In the genomic region with DNA sequence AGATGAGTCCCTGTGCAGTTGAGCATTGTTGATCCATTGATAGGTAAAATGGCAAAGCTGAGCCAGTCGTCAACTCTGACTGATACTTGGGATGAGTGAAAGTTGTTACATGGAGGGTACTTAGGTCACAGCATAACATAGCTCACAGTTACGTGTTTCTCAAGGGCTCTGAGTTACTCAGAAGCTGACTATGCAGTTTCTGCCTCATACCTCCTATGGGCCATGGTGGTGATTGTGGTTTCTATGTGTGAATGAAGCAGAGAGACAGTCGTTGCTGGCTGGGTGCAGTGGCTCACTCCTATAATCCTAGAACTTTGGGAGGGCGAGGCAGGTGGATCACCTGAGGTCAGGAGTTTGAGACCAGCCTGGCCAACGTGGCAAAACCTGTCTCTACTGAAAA, we compare ENCODE assay signal across 25 cellular contexts. TPM values are rescaled to one million over a fixed set of nuclear protein-coding genes. Genes with fewer than 3 reads are reported as not detected.
DNase-seq lines count a peak whose midpoint lies in the region; ATAC-seq, FAIRE-seq and TF ChIP-seq lines count a peak whose summit lies in the region.
"Had no signal": no experiment of that assay in that cellular context is flagged by ENCODE, and none has a peak within 500 bp of the region (broad histone marks: within the 10 kb centered on the region; RNA-seq: fewer than 3 reads in every experiment).

No MANE protein-coding gene starts in this region.

- CTCF ChIA-PET in mammary epithelial cell (lab: Charles Lee; ENCODE audit: low non-redundant PET) = no interaction called here

- TF ChIP-seq CTCF in mammary epithelial cell (conservative IDR thresholded peaks at IDR 0.05 in 1 of 2, IDR thresholded peaks at IDR 0.05 in 1 of 2; ENCODE audit: extremely low read depth in 1 of 2, insufficient read depth in 1 of 2, low read depth in 1 of 2, low read length in 2 of 2) (no peak), breast epithelium (IDR thresholded peaks at IDR 0.05) (no peak), astrocyte (IDR thresholded peaks at IDR 0.05; ENCODE audit: insufficient read depth, low read depth, low read length) (no peak)

- no peaks in the 10 kb centered on the region for H4K20me1 ChIP-seq in mammary epithelial cell (ENCODE audit: insufficient read depth, low read length)
- no peaks in the 10 kb centered on the region for H4K20me1 ChIP-seq in astrocyte (ENCODE audit: insufficient read depth, low read length)

- FAIRE-seq in astrocyte (lab: Jason Lieb, UNC) = peak; percentile 81

- H3K27me3 ChIP-seq in mammary epithelial cell (ENCODE audit: insufficient read depth, low read length) (peaks cover 9% of the 10 kb centered on the region), breast epithelium (peaks cover 0 to 82% of the 10 kb centered on the region in 2 donors), astrocyte (ENCODE audit: insufficient read depth, low read length) (no peaks in the 10 kb centered on the region)
- H3K27me3 ChIP-seq: esophagus muscularis mucosa, right atrium auricular region, tibial artery, vagina had no signal

- no peak for TF ChIP-seq POLR2A in breast epithelium (IDR thresholded peaks at IDR 0.05)

- H3K9me3 ChIP-seq in mammary epithelial cell (replicated peaks; ENCODE audit: insufficient read depth, low read length) (no peaks in the 10 kb centered on the region), breast epithelium (no peaks in the 10 kb centered on the region), astrocyte (ENCODE audit: insufficient read depth, low read depth, low read length) (no peaks in the 10 kb centered on the region)
- H3K9me3 ChIP-seq: esophagus muscularis mucosa, left lung, right atrium auricular region, tibial artery, vagina had no signal

- no TSS peak for BruUV-seq in mammary epithelial cell (replicated peaks; lab: Mats Ljungman, UMichigan)

- in situ Hi-C loops in mammary epithelial cell (cut with MboI; ENCODE audit: low sequenced_read_pairs in 2 of 2) = no loop called here

- H3K4me1 ChIP-seq in mammary epithelial cell (ENCODE audit: insufficient read depth, low read length) (no peaks in the 10 kb centered on the region), breast epithelium (no peaks in the 10 kb centered on the region), astrocyte (ENCODE audit: insufficient read depth, low read length) (no peaks in the 10 kb centered on the region)
- H3K4me1 ChIP-seq: esophagus muscularis mucosa, left lung, right atrium auricular region, vagina had no signal

- H3K27me3 Mint-ChIP-seq in astrocyte (ENCODE audit: low read depth, unreplicated experiment) = no peaks in the 10 kb centered on the region
- no peaks in the 10 kb centered on the region for H3K27me3 Mint-ChIP-seq in stimulated activated memory B cell treated with anti-CD40 and anti-IgM and Interleukin-4, amounts not matched to agents 10 μg/mL and 1 μg/mL and 100 μg/mL, for 72 hours

- H3K36me3 ChIP-seq in mammary epithelial cell (ENCODE audit: insufficient read depth, low read length) (no peaks in the 10 kb centered on the region), breast epithelium (no peaks in the 10 kb centered on the region), astrocyte (ENCODE audit: insufficient read depth, low read length) (no peaks in the 10 kb centered on the region)
- H3K36me3 ChIP-seq: esophagus muscularis mucosa, left lung, right atrium auricular region, tibial artery, vagina had no signal

- H2AFZ ChIP-seq in mammary epithelial cell (ENCODE audit: low read depth, low read length) (no peak overlapping the region), astrocyte (ENCODE audit: low read depth, low read length) (no peak overlapping the region)

- H3K79me2 ChIP-seq in mammary epithelial cell (ENCODE audit: insufficient read depth, low read length) (no peaks in the 10 kb centered on the region), astrocyte (ENCODE audit: insufficient read depth, low read length) (no peaks in the 10 kb centered on the region)

- peak; percentile 99 for ATAC-seq in stimulated activated effector memory CD8-positive, alpha-beta T cell treated with anti-CD3 and anti-CD28 coated beads, Interleukin-12 subunit alpha, Interleukin-12 subunit beta, amount 100 ng/mL, for 72 hours
- ATAC-seq in stimulated activated memory B cell treated with anti-CD40 and anti-IgM and Interleukin-4, amounts not matched to agents 10 μg/mL and 1 μg/mL and 100 μg/mL, for 72 hours = no peak
- ATAC-seq: left lung, WTC11 had no signal

- WGBS in mammary epithelial cell (ENCODE audit: low coverage, missing lambda C conversion rate) = 52% methylated on average over 5 of the region's 5 CpGs

- H3K9me3 Mint-ChIP-seq in astrocyte (ENCODE audit: unreplicated experiment) = no peaks in the 10 kb centered on the region
- no peaks in the 10 kb centered on the region for H3K9me3 Mint-ChIP-seq in stimulated activated effector memory CD8-positive, alpha-beta T cell treated with anti-CD3 and anti-CD28 coated beads, Interleukin-12 subunit alpha, Interleukin-12 subunit beta, amount 100 ng/mL, for 72 hours
- no peaks in the 10 kb centered on the region for H3K9me3 Mint-ChIP-seq in stimulated activated memory B cell treated with anti-CD40 and anti-IgM and Interleukin-4, amounts not matched to agents 10 μg/mL and 1 μg/mL and 100 μg/mL, for 72 hours
- H3K9me3 Mint-ChIP-seq: T-cell, WTC11 had no signal

- intact Hi-C loops in mammary epithelial cell (cut with micrococcal nuclease) = no loop called here
- intact Hi-C loops in breast epithelium (cut with DNase I; ENCODE audit: low total_unique reads) = no loop called here

- no peak overlapping the region for H3K9ac ChIP-seq in mammary epithelial cell (ENCODE audit: insufficient read depth, low read length)
- H3K9ac ChIP-seq in astrocyte (ENCODE audit: low read length) = no peak overlapping the region

- peaks cover 5% of the 10 kb centered on the region for H3K4me1 Mint-ChIP-seq in astrocyte (ENCODE audit: low read depth, unreplicated experiment)
- peaks cover 11% of the 10 kb centered on the region for H3K4me1 Mint-ChIP-seq in stimulated activated effector memory CD8-positive, alpha-beta T cell treated with anti-CD3 and anti-CD28 coated beads, Interleukin-12 subunit alpha, Interleukin-12 subunit beta, amount 100 ng/mL, for 72 hours
- no peaks in the 10 kb centered on the region for H3K4me1 Mint-ChIP-seq in stimulated activated memory B cell treated with anti-CD40 and anti-IgM and Interleukin-4, amounts not matched to agents 10 μg/mL and 1 μg/mL and 100 μg/mL, for 72 hours

- no peak overlapping the region for H3K27ac Mint-ChIP-seq in astrocyte (ENCODE audit: unreplicated experiment)
- H3K27ac Mint-ChIP-seq in stimulated activated effector memory CD8-positive, alpha-beta T cell treated with anti-CD3 and anti-CD28 coated beads, Interleukin-12 subunit alpha, Interleukin-12 subunit beta, amount 100 ng/mL, for 72 hours = no peak overlapping the region
- H3K27ac Mint-ChIP-seq in stimulated activated memory B cell treated with anti-CD40 and anti-IgM and Interleukin-4, amounts not matched to agents 10 μg/mL and 1 μg/mL and 100 μg/mL, for 72 hours = no peak overlapping the region
- H3K27ac Mint-ChIP-seq: T-cell, WTC11 had no signal

- H3K4me2 ChIP-seq in mammary epithelial cell (ENCODE audit: insufficient read depth, low read depth, low read length) = no peak overlapping the region
- H3K4me2 ChIP-seq in astrocyte (ENCODE audit: low read length) = no peak overlapping the region

- H3K4me3 ChIP-seq in mammary epithelial cell (replicated peaks in 1 of 3; ENCODE audit: insufficient read depth in 1 of 3, low read depth in 2 of 3, low read length in 3 of 3) = no peak overlapping the region
- no peak overlapping the region for H3K4me3 ChIP-seq in breast epithelium
- H3K4me3 ChIP-seq in astrocyte (ENCODE audit: insufficient read depth, low read depth, low read length) = no peak overlapping the region
- H3K4me3 ChIP-seq: esophagus muscularis mucosa, left lung, right atrium auricular region, tibial artery, vagina had no signal

- H3K27ac ChIP-seq in mammary epithelial cell (ENCODE audit: insufficient read depth, low read depth, low read length) = no peak overlapping the region
- no peak overlapping the region for H3K27ac ChIP-seq in breast epithelium
- H3K27ac ChIP-seq in astrocyte (ENCODE audit: low read depth, low read length) = no peak overlapping the region
- H3K27ac ChIP-seq: esophagus muscularis mucosa, left lung, right atrium auricular region, tibial artery, vagina had no signal

- dilution Hi-C loops in mammary epithelial cell (cut with HindIII; ENCODE audit: low sequenced_read_pairs) = no loop called here

- H3K4me3 Mint-ChIP-seq in astrocyte (ENCODE audit: unreplicated experiment) = no peak overlapping the region
- peak overlapping the region; percentile 53 for H3K4me3 Mint-ChIP-seq in stimulated activated effector memory CD8-positive, alpha-beta T cell treated with anti-CD3 and anti-CD28 coated beads, Interleukin-12 subunit alpha, Interleukin-12 subunit beta, amount 100 ng/mL, for 72 hours
- H3K4me3 Mint-ChIP-seq in stimulated activated memory B cell treated with anti-CD40 and anti-IgM and Interleukin-4, amounts not matched to agents 10 μg/mL and 1 μg/mL and 100 μg/mL, for 72 hours = no peak overlapping the region
- H3K4me3 Mint-ChIP-seq: T-cell, WTC11 had no signal

- no peaks in the 10 kb centered on the region for H3K36me3 Mint-ChIP-seq in astrocyte (ENCODE audit: low read depth, unreplicated experiment)
- no peaks in the 10 kb centered on the region for H3K36me3 Mint-ChIP-seq in stimulated activated effector memory CD8-positive, alpha-beta T cell treated with anti-CD3 and anti-CD28 coated beads, Interleukin-12 subunit alpha, Interleukin-12 subunit beta, amount 100 ng/mL, for 72 hours
- no peaks in the 10 kb centered on the region for H3K36me3 Mint-ChIP-seq in stimulated activated memory B cell treated with anti-CD40 and anti-IgM and Interleukin-4, amounts not matched to agents 10 μg/mL and 1 μg/mL and 100 μg/mL, for 72 hours
- H3K36me3 Mint-ChIP-seq: T-cell, WTC11 had no signal

- DNase-seq in mammary epithelial cell = peak; percentile 3
- DNase-seq in breast epithelium (ENCODE audit: low spot score in 2 of 2) = no peak
- DNase-seq in HT1080 (ENCODE audit: low read depth) = peak; percentile 2
- no peak for DNase-seq in astrocyte (ENCODE audit: low read depth)
- peak in 1 of 2 donors; percentile 51 for DNase-seq in stimulated activated effector memory CD8-positive, alpha-beta T cell treated with anti-CD3 and anti-CD28 coated beads, Interleukin-12 subunit alpha, Interleukin-12 subunit beta, amount 100 ng/mL, for 72 hours (ENCODE audit: low spot score in 2 of 2)
- no peak for DNase-seq in NOMO-1 treated with DMSO at 0.1 percent for 48 hours (lab: John Stamatoyannopoulos, UW; ENCODE audit: unreplicated experiment)
- DNase-seq: activated CD4-positive, alpha-beta T cell treated with anti-CD3 and anti-CD28 coated beads, Interleukin-2, amount 50 U/mL, for 1 hour; activated CD8-positive, alpha-beta memory T cell treated with anti-CD3 and anti-CD28 coated beads, Interleukin-2, amount 50 U/mL, for 48 hours; activated effector memory CD4-positive, alpha-beta T cell treated with anti-CD3 and anti-CD28 coated beads, Interleukin-2, amount 50 U/mL, for 16 hours; cerebellar nuclear complex; dermis blood vessel endothelial cell; foreskin fibroblast; islet precursor cell; left lung; mesendoderm; NCI-H146; posterior cingulate gyrus; stimulated activated CD8-positive, alpha-beta memory T cell treated with anti-CD3 and anti-CD28 coated beads, Interleukin-4, amount 100 ng/mL, for 48 hours; tibial artery had no signal

RNA-seq across cellular contexts. Expression of gene FRMPD3, which starts 30.8 kb away (rescaled TPM):
- total RNA-seq in mammary epithelial cell = under 1 TPM in 1 of 2 donors, not detected in 1; under 0.01 TPM
- polyA plus RNA-seq in mammary epithelial cell = 0.01 TPM
- not detected for polyA minus RNA-seq in mammary epithelial cell
- under 1 TPM in 2 of 3 donors, not detected in 1; 0.33 to 0.59 TPM for total RNA-seq in breast epithelium
- 0.03 and 0.08 TPM in 2 replicates for total RNA-seq in HT1080 (2014; rRNA removed; shearing (Covaris generic))
- 0.03 TPM in 1 of 2 replicates, not detected in the other for polyA plus RNA-seq in HT1080 (2015; cell fraction: cytosol; rRNA removed)
- polyA plus RNA-seq in HT1080 (2015; cell fraction: nucleus; rRNA removed) = 0.16 TPM in 1 of 2 replicates, not detected in the other
- total RNA-seq in astrocyte = 2.3 and 2.8 TPM in 2 replicates
- total RNA-seq: dermis blood vessel endothelial cell had no signal

Comparison
In these comparisons a context has a peak if more than half of its experiments do, and no peak if none do; other contexts are left out.
1. DNase-seq: peak in mammary epithelial cell (single experiment) and HT1080 (single experiment); none in breast epithelium (0 of 2), astrocyte (single experiment) and NOMO-1 treated with DMSO at 0.1 percent for 48 hours (single experiment).